In the genomic region with DNA sequence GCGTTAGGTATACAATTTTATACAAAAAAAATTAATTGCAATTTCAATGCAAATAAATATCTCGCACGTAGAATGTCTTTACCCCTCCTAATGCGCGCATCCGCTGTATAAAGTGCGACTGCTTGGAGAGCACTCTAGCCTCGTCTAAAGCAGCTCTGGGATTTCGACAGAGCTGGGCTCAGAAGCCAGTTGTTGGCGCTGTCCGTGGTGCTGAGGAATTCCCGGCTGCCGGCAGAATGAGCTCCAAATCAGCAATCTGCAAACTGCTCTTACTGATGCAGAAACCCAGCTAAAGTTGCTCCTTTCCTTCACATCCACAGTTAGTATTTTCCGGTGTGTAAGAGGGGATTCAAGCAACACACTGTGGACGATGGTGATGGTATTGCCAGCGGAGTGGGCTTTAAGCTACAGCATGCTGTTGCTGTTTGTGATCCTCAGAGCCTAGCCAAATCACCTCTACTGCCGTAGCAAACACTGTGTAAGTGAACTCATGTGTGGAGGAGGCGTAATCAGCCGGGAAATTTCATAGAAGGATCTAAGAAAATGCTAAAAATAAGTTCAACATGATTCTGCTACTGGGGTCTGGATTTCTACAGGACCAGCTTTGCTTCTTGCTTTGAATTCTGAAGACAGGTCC, we compare ENCODE assay signal across 1 cellular context.
TF ChIP-seq lines count a peak whose summit lies in the region.

A gene (plus strand): TSS at position 137 of the 637 bp plus-strand sequence. CDS start 3,140 bp downstream, outside the sequence.

TF ChIP-seq in WTC11, 78 proteins besides CTCF, POLR2A, EP300 and RAD21 (continued from another document and continues in another):
- TF ChIP-seq, protein P1, sequence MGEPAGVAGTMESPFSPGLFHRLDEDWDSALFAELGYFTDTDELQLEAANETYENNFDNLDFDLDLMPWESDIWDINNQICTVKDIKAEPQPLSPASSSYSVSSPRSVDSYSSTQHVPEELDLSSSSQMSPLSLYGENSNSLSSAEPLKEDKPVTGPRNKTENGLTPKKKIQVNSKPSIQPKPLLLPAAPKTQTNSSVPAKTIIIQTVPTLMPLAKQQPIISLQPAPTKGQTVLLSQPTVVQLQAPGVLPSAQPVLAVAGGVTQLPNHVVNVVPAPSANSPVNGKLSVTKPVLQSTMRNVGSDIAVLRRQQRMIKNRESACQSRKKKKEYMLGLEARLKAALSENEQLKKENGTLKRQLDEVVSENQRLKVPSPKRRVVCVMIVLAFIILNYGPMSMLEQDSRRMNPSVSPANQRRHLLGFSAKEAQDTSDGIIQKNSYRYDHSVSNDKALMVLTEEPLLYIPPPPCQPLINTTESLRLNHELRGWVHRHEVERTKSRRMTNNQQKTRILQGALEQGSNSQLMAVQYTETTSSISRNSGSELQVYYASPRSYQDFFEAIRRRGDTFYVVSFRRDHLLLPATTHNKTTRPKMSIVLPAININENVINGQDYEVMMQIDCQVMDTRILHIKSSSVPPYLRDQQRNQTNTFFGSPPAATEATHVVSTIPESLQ (CRISPR knock-in tag; IDR thresholded peaks at IDR 0.05) = no peak
- no peak for TF ChIP-seq ZNF317 (CRISPR knock-in tag; IDR thresholded peaks at IDR 0.05; ENCODE audit: borderline replicate concordance, low read depth)
- 0 out of 2 replicates have a peak, but pooled peaks have one; percentile 59 for TF ChIP-seq ZNF138 (CRISPR knock-in tag; conservative IDR thresholded peaks at IDR 0.05)
- TF ChIP-seq OVOL2 (CRISPR knock-in tag; IDR thresholded peaks at IDR 0.05; ENCODE audit: borderline replicate concordance) = no peak
- TF ChIP-seq TEAD4 (CRISPR knock-in tag; IDR thresholded peaks at IDR 0.05) = peak; percentile 91
- TF ChIP-seq, protein P2, sequence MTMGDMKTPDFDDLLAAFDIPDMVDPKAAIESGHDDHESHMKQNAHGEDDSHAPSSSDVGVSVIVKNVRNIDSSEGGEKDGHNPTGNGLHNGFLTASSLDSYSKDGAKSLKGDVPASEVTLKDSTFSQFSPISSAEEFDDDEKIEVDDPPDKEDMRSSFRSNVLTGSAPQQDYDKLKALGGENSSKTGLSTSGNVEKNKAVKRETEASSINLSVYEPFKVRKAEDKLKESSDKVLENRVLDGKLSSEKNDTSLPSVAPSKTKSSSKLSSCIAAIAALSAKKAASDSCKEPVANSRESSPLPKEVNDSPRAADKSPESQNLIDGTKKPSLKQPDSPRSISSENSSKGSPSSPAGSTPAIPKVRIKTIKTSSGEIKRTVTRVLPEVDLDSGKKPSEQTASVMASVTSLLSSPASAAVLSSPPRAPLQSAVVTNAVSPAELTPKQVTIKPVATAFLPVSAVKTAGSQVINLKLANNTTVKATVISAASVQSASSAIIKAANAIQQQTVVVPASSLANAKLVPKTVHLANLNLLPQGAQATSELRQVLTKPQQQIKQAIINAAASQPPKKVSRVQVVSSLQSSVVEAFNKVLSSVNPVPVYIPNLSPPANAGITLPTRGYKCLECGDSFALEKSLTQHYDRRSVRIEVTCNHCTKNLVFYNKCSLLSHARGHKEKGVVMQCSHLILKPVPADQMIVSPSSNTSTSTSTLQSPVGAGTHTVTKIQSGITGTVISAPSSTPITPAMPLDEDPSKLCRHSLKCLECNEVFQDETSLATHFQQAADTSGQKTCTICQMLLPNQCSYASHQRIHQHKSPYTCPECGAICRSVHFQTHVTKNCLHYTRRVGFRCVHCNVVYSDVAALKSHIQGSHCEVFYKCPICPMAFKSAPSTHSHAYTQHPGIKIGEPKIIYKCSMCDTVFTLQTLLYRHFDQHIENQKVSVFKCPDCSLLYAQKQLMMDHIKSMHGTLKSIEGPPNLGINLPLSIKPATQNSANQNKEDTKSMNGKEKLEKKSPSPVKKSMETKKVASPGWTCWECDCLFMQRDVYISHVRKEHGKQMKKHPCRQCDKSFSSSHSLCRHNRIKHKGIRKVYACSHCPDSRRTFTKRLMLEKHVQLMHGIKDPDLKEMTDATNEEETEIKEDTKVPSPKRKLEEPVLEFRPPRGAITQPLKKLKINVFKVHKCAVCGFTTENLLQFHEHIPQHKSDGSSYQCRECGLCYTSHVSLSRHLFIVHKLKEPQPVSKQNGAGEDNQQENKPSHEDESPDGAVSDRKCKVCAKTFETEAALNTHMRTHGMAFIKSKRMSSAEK (CRISPR knock-in tag; IDR thresholded peaks at IDR 0.05; ENCODE audit: borderline replicate concordance) = no peak
- TF ChIP-seq, protein P3, sequence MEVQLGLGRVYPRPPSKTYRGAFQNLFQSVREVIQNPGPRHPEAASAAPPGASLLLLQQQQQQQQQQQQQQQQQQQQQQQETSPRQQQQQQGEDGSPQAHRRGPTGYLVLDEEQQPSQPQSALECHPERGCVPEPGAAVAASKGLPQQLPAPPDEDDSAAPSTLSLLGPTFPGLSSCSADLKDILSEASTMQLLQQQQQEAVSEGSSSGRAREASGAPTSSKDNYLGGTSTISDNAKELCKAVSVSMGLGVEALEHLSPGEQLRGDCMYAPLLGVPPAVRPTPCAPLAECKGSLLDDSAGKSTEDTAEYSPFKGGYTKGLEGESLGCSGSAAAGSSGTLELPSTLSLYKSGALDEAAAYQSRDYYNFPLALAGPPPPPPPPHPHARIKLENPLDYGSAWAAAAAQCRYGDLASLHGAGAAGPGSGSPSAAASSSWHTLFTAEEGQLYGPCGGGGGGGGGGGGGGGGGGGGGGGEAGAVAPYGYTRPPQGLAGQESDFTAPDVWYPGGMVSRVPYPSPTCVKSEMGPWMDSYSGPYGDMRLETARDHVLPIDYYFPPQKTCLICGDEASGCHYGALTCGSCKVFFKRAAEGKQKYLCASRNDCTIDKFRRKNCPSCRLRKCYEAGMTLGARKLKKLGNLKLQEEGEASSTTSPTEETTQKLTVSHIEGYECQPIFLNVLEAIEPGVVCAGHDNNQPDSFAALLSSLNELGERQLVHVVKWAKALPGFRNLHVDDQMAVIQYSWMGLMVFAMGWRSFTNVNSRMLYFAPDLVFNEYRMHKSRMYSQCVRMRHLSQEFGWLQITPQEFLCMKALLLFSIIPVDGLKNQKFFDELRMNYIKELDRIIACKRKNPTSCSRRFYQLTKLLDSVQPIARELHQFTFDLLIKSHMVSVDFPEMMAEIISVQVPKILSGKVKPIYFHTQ (CRISPR knock-in tag; IDR thresholded peaks at IDR 0.05) = no peak
- TF ChIP-seq TP53 (CRISPR knock-in tag; IDR thresholded peaks at IDR 0.05) = peak; percentile 76; the same call in 1 of the 2 replicates
- peak; percentile 96 for TF ChIP-seq TEAD1 (CRISPR knock-in tag; IDR thresholded peaks at IDR 0.05)
- no peak for TF ChIP-seq TCF7 (CRISPR knock-in tag; IDR thresholded peaks at IDR 0.05; ENCODE audit: low read depth)
- TF ChIP-seq ZNF232 (CRISPR knock-in tag; IDR thresholded peaks at IDR 0.05) = peak; percentile 96; the same call in 1 of the 2 replicates
- TF ChIP-seq PRRX2 (CRISPR knock-in tag; IDR thresholded peaks at IDR 0.05) = no peak
- 0 out of 2 replicates have a peak, but pooled peaks have one; percentile 59 for TF ChIP-seq CREB1 (CRISPR knock-in tag; IDR thresholded peaks at IDR 0.05)
- TF ChIP-seq, protein P4, sequence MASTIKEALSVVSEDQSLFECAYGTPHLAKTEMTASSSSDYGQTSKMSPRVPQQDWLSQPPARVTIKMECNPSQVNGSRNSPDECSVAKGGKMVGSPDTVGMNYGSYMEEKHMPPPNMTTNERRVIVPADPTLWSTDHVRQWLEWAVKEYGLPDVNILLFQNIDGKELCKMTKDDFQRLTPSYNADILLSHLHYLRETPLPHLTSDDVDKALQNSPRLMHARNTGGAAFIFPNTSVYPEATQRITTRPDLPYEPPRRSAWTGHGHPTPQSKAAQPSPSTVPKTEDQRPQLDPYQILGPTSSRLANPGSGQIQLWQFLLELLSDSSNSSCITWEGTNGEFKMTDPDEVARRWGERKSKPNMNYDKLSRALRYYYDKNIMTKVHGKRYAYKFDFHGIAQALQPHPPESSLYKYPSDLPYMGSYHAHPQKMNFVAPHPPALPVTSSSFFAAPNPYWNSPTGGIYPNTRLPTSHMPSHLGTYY (CRISPR knock-in tag; IDR thresholded peaks at IDR 0.05) = no peak
- peak; percentile 63; the same call in 1 of the 2 replicates for TF ChIP-seq GABPB1 (CRISPR knock-in tag; IDR thresholded peaks at IDR 0.05)
- no peak for TF ChIP-seq ZNF671 (CRISPR knock-in tag; IDR thresholded peaks at IDR 0.05)
- no peak for TF ChIP-seq NFATC4 (CRISPR knock-in tag; IDR thresholded peaks at IDR 0.05)
- no peak for TF ChIP-seq NR2C2 (CRISPR knock-in tag; IDR thresholded peaks at IDR 0.05)
- TF ChIP-seq, protein P5, sequence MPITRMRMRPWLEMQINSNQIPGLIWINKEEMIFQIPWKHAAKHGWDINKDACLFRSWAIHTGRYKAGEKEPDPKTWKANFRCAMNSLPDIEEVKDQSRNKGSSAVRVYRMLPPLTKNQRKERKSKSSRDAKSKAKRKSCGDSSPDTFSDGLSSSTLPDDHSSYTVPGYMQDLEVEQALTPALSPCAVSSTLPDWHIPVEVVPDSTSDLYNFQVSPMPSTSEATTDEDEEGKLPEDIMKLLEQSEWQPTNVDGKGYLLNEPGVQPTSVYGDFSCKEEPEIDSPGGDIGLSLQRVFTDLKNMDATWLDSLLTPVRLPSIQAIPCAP (CRISPR knock-in tag; IDR thresholded peaks at IDR 0.05) = no peak
- no peak for TF ChIP-seq MXD4 (CRISPR knock-in tag; IDR thresholded peaks at IDR 0.05; ENCODE audit: borderline replicate concordance)
- no peak; the same call in 1 of the 2 replicates for TF ChIP-seq SMAD4 (CRISPR knock-in tag; IDR thresholded peaks at IDR 0.05)
- no peak for TF ChIP-seq FOXJ3 (CRISPR knock-in tag; IDR thresholded peaks at IDR 0.05; ENCODE audit: borderline replicate concordance)
- TF ChIP-seq ZNF263 (CRISPR knock-in tag; IDR thresholded peaks at IDR 0.05; ENCODE audit: low read depth) = no peak
- no peak for TF ChIP-seq ZNF121 (CRISPR knock-in tag; IDR thresholded peaks at IDR 0.05)
- TF ChIP-seq NFE2L1 (CRISPR knock-in tag; IDR thresholded peaks at IDR 0.05) = peak; percentile 84
- TF ChIP-seq, protein P6, sequence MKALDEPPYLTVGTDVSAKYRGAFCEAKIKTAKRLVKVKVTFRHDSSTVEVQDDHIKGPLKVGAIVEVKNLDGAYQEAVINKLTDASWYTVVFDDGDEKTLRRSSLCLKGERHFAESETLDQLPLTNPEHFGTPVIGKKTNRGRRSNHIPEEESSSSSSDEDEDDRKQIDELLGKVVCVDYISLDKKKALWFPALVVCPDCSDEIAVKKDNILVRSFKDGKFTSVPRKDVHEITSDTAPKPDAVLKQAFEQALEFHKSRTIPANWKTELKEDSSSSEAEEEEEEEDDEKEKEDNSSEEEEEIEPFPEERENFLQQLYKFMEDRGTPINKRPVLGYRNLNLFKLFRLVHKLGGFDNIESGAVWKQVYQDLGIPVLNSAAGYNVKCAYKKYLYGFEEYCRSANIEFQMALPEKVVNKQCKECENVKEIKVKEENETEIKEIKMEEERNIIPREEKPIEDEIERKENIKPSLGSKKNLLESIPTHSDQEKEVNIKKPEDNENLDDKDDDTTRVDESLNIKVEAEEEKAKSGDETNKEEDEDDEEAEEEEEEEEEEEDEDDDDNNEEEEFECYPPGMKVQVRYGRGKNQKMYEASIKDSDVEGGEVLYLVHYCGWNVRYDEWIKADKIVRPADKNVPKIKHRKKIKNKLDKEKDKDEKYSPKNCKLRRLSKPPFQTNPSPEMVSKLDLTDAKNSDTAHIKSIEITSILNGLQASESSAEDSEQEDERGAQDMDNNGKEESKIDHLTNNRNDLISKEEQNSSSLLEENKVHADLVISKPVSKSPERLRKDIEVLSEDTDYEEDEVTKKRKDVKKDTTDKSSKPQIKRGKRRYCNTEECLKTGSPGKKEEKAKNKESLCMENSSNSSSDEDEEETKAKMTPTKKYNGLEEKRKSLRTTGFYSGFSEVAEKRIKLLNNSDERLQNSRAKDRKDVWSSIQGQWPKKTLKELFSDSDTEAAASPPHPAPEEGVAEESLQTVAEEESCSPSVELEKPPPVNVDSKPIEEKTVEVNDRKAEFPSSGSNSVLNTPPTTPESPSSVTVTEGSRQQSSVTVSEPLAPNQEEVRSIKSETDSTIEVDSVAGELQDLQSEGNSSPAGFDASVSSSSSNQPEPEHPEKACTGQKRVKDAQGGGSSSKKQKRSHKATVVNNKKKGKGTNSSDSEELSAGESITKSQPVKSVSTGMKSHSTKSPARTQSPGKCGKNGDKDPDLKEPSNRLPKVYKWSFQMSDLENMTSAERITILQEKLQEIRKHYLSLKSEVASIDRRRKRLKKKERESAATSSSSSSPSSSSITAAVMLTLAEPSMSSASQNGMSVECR (CRISPR knock-in tag; IDR thresholded peaks at IDR 0.05; ENCODE audit: borderline replicate concordance) = peak; percentile 84; the same call in 1 of the 2 replicates
- TF ChIP-seq CREM (CRISPR knock-in tag; IDR thresholded peaks at IDR 0.05) = peak; percentile 78
- TF ChIP-seq, protein P7, sequence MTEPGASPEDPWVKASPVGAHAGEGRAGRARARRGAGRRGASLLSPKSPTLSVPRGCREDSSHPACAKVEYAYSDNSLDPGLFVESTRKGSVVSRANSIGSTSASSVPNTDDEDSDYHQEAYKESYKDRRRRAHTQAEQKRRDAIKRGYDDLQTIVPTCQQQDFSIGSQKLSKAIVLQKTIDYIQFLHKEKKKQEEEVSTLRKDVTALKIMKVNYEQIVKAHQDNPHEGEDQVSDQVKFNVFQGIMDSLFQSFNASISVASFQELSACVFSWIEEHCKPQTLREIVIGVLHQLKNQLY (CRISPR knock-in tag; IDR thresholded peaks at IDR 0.05) = no peak
- TF ChIP-seq, protein P8, sequence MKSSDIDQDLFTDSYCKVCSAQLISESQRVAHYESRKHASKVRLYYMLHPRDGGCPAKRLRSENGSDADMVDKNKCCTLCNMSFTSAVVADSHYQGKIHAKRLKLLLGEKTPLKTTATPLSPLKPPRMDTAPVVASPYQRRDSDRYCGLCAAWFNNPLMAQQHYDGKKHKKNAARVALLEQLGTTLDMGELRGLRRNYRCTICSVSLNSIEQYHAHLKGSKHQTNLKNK (CRISPR knock-in tag; IDR thresholded peaks at IDR 0.05) = no peak
- peak; percentile 86 for TF ChIP-seq ETV6 (CRISPR knock-in tag; IDR thresholded peaks at IDR 0.05)
- TF ChIP-seq NFYB (CRISPR knock-in tag; conservative IDR thresholded peaks at IDR 0.05; ENCODE audit: low read depth) = 0 out of 2 replicates have a peak, but pooled peaks have one; percentile 15
- TF ChIP-seq, protein P9, sequence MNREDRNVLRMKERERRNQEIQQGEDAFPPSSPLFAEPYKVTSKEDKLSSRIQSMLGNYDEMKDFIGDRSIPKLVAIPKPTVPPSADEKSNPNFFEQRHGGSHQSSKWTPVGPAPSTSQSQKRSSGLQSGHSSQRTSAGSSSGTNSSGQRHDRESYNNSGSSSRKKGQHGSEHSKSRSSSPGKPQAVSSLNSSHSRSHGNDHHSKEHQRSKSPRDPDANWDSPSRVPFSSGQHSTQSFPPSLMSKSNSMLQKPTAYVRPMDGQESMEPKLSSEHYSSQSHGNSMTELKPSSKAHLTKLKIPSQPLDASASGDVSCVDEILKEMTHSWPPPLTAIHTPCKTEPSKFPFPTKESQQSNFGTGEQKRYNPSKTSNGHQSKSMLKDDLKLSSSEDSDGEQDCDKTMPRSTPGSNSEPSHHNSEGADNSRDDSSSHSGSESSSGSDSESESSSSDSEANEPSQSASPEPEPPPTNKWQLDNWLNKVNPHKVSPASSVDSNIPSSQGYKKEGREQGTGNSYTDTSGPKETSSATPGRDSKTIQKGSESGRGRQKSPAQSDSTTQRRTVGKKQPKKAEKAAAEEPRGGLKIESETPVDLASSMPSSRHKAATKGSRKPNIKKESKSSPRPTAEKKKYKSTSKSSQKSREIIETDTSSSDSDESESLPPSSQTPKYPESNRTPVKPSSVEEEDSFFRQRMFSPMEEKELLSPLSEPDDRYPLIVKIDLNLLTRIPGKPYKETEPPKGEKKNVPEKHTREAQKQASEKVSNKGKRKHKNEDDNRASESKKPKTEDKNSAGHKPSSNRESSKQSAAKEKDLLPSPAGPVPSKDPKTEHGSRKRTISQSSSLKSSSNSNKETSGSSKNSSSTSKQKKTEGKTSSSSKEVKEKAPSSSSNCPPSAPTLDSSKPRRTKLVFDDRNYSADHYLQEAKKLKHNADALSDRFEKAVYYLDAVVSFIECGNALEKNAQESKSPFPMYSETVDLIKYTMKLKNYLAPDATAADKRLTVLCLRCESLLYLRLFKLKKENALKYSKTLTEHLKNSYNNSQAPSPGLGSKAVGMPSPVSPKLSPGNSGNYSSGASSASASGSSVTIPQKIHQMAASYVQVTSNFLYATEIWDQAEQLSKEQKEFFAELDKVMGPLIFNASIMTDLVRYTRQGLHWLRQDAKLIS (CRISPR knock-in tag; IDR thresholded peaks at IDR 0.05; ENCODE audit: borderline replicate concordance) = peak; percentile 66; the same call in 1 of the 2 replicates
- no peak for TF ChIP-seq ZNF219 (CRISPR knock-in tag; IDR thresholded peaks at IDR 0.05; ENCODE audit: borderline replicate concordance)
- TF ChIP-seq GTF2I (CRISPR knock-in tag; conservative IDR thresholded peaks at IDR 0.05) = no peak
